27 cellular contexts compared by ENCODE assay signal in the genomic region with DNA sequence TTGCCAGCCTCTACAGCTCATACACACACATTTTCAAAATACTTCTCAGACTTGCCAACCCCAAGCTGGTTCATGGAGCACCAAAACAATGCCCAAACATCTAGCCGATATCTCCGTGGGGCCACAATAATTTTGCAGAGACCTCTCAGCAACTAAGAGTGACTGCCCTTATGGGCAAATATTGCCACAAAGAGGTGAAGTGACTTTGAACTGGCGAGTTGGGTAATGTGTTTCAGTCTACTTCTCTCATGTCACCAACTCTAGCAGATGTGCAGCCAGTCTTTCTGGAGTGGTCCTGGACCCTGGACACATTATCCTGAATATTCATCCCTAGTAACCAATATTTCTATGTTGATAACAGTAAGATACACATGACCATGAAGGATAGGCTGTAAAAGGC.
DNase-seq lines count a peak whose midpoint lies in the region; ATAC-seq, FAIRE-seq and TF ChIP-seq lines count a peak whose summit lies in the region.
"Had no signal": no experiment of that assay in that cellular context is flagged by ENCODE, and none has a peak within 500 bp of the region (broad histone marks: within the 10 kb centered on the region; RNA-seq: fewer than 3 reads in every experiment).

No MANE protein-coding gene starts in this region.

- 39% methylated on average over 3 of the region's 3 CpGs for WGBS in right lobe of liver (ENCODE audit: insufficient coverage, low coverage, low lambda C conversion rate, missing lambda C conversion rate)

- no peak overlapping the region for H3K4me3 ChIP-seq in bronchial epithelial cell (ENCODE audit: low read depth, low read length)
- no peak overlapping the region for H3K4me3 ChIP-seq in right lobe of liver
- H3K4me3 ChIP-seq: BLaER1, GM12878 had no signal

- TF ChIP-seq POLR2A in right lobe of liver (IDR thresholded peaks at IDR 0.05): no peak

- ATAC-seq in right lobe of liver: peak; percentile 68 to 87 (median 81)
- no peak for ATAC-seq in HG03378 (IDR thresholded peaks at IDR 0.05; ENCODE audit: unreplicated experiment)
- ATAC-seq in stimulated activated effector memory CD8-positive, alpha-beta T cell treated with anti-CD3 and anti-CD28 coated beads, Interleukin-12 subunit alpha, Interleukin-12 subunit beta, amount 100 ng/mL, for 72 hours: no peak
- ATAC-seq: GM12878 had no signal

- H3K27me3 ChIP-seq in bronchial epithelial cell (ENCODE audit: control insufficient read depth, insufficient read depth, low read length): no peaks in the 10 kb centered on the region
- H3K27me3 ChIP-seq in right lobe of liver: no peaks in the 10 kb centered on the region
- H3K27me3 ChIP-seq: BE2C, BLaER1 had no signal

- FAIRE-seq in bronchial epithelial cell (lab: Jason Lieb, UNC): peak; percentile 40
- FAIRE-seq in urothelium cell line (lab: Jason Lieb, UNC): peak; percentile 63
- FAIRE-seq: A204.1, GM12878, GM12892, GM18507 had no signal

- H3K4me3 Mint-ChIP-seq in stimulated activated effector memory CD8-positive, alpha-beta T cell treated with anti-CD3 and anti-CD28 coated beads, Interleukin-12 subunit alpha, Interleukin-12 subunit beta, amount 100 ng/mL, for 72 hours: no peak overlapping the region
- H3K4me3 Mint-ChIP-seq: CD14-positive monocyte; CD4-positive, alpha-beta memory T cell; CD4-positive, CD25-positive, alpha-beta regulatory T cell; CD8-positive, alpha-beta memory T cell had no signal

- H3K4me1 ChIP-seq in right lobe of liver: peaks cover 0 to 15% (median 6%) of the 10 kb centered on the region in 4 donors
- H3K4me1 ChIP-seq: BE2C, BLaER1 had no signal

- DNase-seq in bronchial epithelial cell (ENCODE audit: low read depth) (no peak), islet precursor cell (peak; percentile 38), right lobe of liver (no peak), urothelium cell line (ENCODE audit: low spot score) (no peak), RPMI8226 (no peak)
- no peak for DNase-seq in stimulated activated effector memory CD8-positive, alpha-beta T cell treated with anti-CD3 and anti-CD28 coated beads, Interleukin-12 subunit alpha, Interleukin-12 subunit beta, amount 100 ng/mL, for 72 hours (ENCODE audit: low spot score in 2 of 2)
- DNase-seq: 8988T; ACHN; BE2C; CD4-positive, alpha-beta memory T cell; CD4-positive, CD25-positive, alpha-beta regulatory T cell; CD8-positive, alpha-beta memory T cell; COR-L47; DMS 273 treated with DMSO at 0.1 percent for 48 hours; DMS153; DMS53; DMS79; DND-41; EL; GDM1 had no signal

- no peaks in the 10 kb centered on the region for H3K36me3 Mint-ChIP-seq in stimulated activated effector memory CD8-positive, alpha-beta T cell treated with anti-CD3 and anti-CD28 coated beads, Interleukin-12 subunit alpha, Interleukin-12 subunit beta, amount 100 ng/mL, for 72 hours
- H3K36me3 Mint-ChIP-seq: CD14-positive monocyte; CD4-positive, alpha-beta memory T cell; CD4-positive, CD25-positive, alpha-beta regulatory T cell; CD8-positive, alpha-beta memory T cell had no signal

- intact Hi-C loops in right lobe of liver (cut with DNase I): no loop called here

- H3K4me1 Mint-ChIP-seq in stimulated activated effector memory CD8-positive, alpha-beta T cell treated with anti-CD3 and anti-CD28 coated beads, Interleukin-12 subunit alpha, Interleukin-12 subunit beta, amount 100 ng/mL, for 72 hours: no peaks in the 10 kb centered on the region
- H3K4me1 Mint-ChIP-seq: CD14-positive monocyte; CD4-positive, alpha-beta memory T cell; CD4-positive, CD25-positive, alpha-beta regulatory T cell; CD8-positive, alpha-beta memory T cell had no signal

- H3K36me3 ChIP-seq in bronchial epithelial cell (ENCODE audit: control insufficient read depth, insufficient read depth, low read length) (no peaks in the 10 kb centered on the region), right lobe of liver (no peaks in the 10 kb centered on the region)
- H3K36me3 ChIP-seq: BE2C, BLaER1 had no signal

- H3K27ac Mint-ChIP-seq in stimulated activated effector memory CD8-positive, alpha-beta T cell treated with anti-CD3 and anti-CD28 coated beads, Interleukin-12 subunit alpha, Interleukin-12 subunit beta, amount 100 ng/mL, for 72 hours: no peak overlapping the region
- H3K27ac Mint-ChIP-seq: CD14-positive monocyte; CD4-positive, alpha-beta memory T cell; CD4-positive, CD25-positive, alpha-beta regulatory T cell; CD8-positive, alpha-beta memory T cell had no signal

- H3K27ac ChIP-seq in right lobe of liver: no peak overlapping the region
- H3K27ac ChIP-seq: BLaER1 had no signal

- TF ChIP-seq CTCF in bronchial epithelial cell (IDR thresholded peaks at IDR 0.05; ENCODE audit: insufficient read depth, low read length, severe bottlenecking): no peak
- TF ChIP-seq CTCF in right lobe of liver (IDR thresholded peaks at IDR 0.05): no peak

- H3K9me3 Mint-ChIP-seq in stimulated activated effector memory CD8-positive, alpha-beta T cell treated with anti-CD3 and anti-CD28 coated beads, Interleukin-12 subunit alpha, Interleukin-12 subunit beta, amount 100 ng/mL, for 72 hours: peaks cover 4% of the 10 kb centered on the region

- no peaks in the 10 kb centered on the region for H3K9me3 ChIP-seq in right lobe of liver
- H3K9me3 ChIP-seq: BE2C, BLaER1 had no signal

Comparison
In these comparisons a context has a peak if more than half of its experiments do, and no peak if none do; other contexts are left out.
1. ATAC-seq: peak in right lobe of liver (4 of 4); none in HG03378 (single experiment) and stimulated activated effector memory CD8-positive, alpha-beta T cell treated with anti-CD3 and anti-CD28 coated beads, Interleukin-12 subunit alpha, Interleukin-12 subunit beta, amount 100 ng/mL, for 72 hours (single experiment).